26 cellular contexts compared by ENCODE assay signal in the genomic region with DNA sequence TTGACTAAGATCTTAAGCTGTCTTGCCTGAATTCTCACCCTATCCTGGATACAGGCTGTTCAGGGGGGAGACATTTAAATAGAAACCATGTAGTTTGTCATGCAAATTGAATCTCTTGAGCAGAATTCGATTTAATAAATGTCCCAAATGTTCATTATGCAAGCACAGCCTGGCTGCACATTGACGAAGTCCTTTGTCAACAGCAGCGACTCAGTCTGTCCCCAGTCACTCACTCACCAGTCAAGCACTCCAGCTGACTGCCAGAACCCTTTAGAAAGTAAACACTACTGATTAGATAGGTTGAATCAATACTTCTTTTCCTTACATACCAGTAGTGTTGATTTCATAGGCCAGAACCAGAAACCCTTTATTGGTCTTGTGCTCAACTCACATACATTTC. TPM values are rescaled to one million over a fixed set of nuclear protein-coding genes. Genes with fewer than 3 reads are reported as not detected.
A peak's percentile ranks its signal among the peaks of the same experiment; 100 is the strongest.
DNase-seq lines count a peak whose midpoint lies in the region; ATAC-seq and TF ChIP-seq lines count a peak whose summit lies in the region.
"Had no signal": no experiment of that assay in that cellular context is flagged by ENCODE, and none has a peak within 500 bp of the region (broad histone marks: within the 10 kb centered on the region; RNA-seq: fewer than 3 reads in every experiment).

No MANE protein-coding gene starts in this region.

- H2BK5ac ChIP-seq in neuronal stem cell (ENCODE audit: low read length), result no peak overlapping the region

- no peaks in the 10 kb centered on the region for H3K79me1 ChIP-seq in neuronal stem cell (ENCODE audit: low read depth, low read length)

- H3K36me3 ChIP-seq in body of pancreas (replicated peaks in 1 of 2; ENCODE audit: insufficient read depth in 1 of 2, low read depth in 2 of 2) (no peaks in the 10 kb centered on the region), neuronal stem cell (replicated peaks in 1 of 2; ENCODE audit: control insufficient read depth in 2 of 2, insufficient read depth in 2 of 2, low read length in 2 of 2) (peaks cover 0 to 3% of the 10 kb centered on the region in 2 donors)
- H3K36me3 ChIP-seq: heart left ventricle, Peyer's patch had no signal

- no peak overlapping the region for H2BK12ac ChIP-seq in neuronal stem cell (ENCODE audit: low read length)

- H3K4ac ChIP-seq in neuronal stem cell (ENCODE audit: low read length), result no peak overlapping the region

- peak; percentile 68 for DNase-seq in NCI-H748 (lab: John Stamatoyannopoulos, UW; ENCODE audit: unreplicated experiment)
- DNase-seq in NCI-H748 treated with DMSO at 0.1 percent for 48 hours (lab: John Stamatoyannopoulos, UW), result no peak
- DNase-seq in NCI-H146 (lab: John Stamatoyannopoulos, UW), result peak; percentile 55
- DNase-seq in body of pancreas, result peak in 3 of 4 donors; percentile 6 to 16 (median 11)
- no peak for DNase-seq in neuronal stem cell (ENCODE audit: low spot score)
- DNase-seq in SIG-M5 (lab: John Stamatoyannopoulos, UW), result no peak
- DNase-seq: activated CD4-positive, alpha-beta memory T cell treated with anti-CD3 and anti-CD28 coated beads for 36 hours; activated CD4-positive, CD25-positive, alpha-beta regulatory T cell treated with anti-CD3 and anti-CD28 coated beads, Interleukin-2, amount 50 U/mL, for 72 hours; activated CD8-positive, alpha-beta memory T cell treated with anti-CD3 and anti-CD28 coated beads, Interleukin-2, amount 50 U/mL, for 48 hours; activated naive CD4-positive, alpha-beta T cell treated with anti-CD3 and anti-CD28 coated beads, Interleukin-2, amount 50 U/mL, for 16 hours; amniotic stem cell; CD4-positive, alpha-beta memory T cell; heart left ventricle; kidney glomerular epithelial cell; mesenchymal stem cell; NCI-H1105 treated with DMSO at 0.1 percent for 48 hours; NCI-H2029 treated with DMSO at 0.1 percent for 48 hours; NCI-H226; Peyer's patch; SK-N-SH; stimulated activated CD4-positive, alpha-beta T cell treated with anti-CD3 and anti-CD28 coated beads, Interleukin-1b, Interleukin-23, amount 100 ng/mL, for 48 hours had no signal

- H3K4me2 ChIP-seq in neuronal stem cell (ENCODE audit: insufficient read depth, low read length, poor library complexity, severe bottlenecking), result no peak overlapping the region
- H3K4me2 ChIP-seq: SK-N-SH had no signal

- no peak for TF ChIP-seq CTCF in body of pancreas (IDR thresholded peaks at IDR 0.05)

- H3K9ac ChIP-seq in neuronal stem cell (ENCODE audit: low read depth, low read length, poor library complexity), result no peak overlapping the region
- H3K9ac ChIP-seq: SK-N-SH had no signal

- H2BK120ac ChIP-seq in neuronal stem cell (ENCODE audit: low read depth, low read length), result no peak overlapping the region

- no peak for TF ChIP-seq POLR2A in body of pancreas (IDR thresholded peaks at IDR 0.05)

- H3K4me3 ChIP-seq in body of pancreas, result no peak overlapping the region
- no peak overlapping the region for H3K4me3 ChIP-seq in neuronal stem cell (ENCODE audit: low read length in 2 of 2)
- H3K4me3 ChIP-seq: heart left ventricle, K562, Peyer's patch, skin epidermis had no signal

- no peak overlapping the region for H3K27ac ChIP-seq in body of pancreas
- no peak overlapping the region for H3K27ac ChIP-seq in neuronal stem cell (replicated peaks; ENCODE audit: low read length)
- H3K27ac ChIP-seq: heart left ventricle, Peyer's patch had no signal

- H3K9me3 ChIP-seq in body of pancreas (no peaks in the 10 kb centered on the region), neuronal stem cell (replicated peaks in 1 of 2; ENCODE audit: control insufficient read depth in 2 of 2, insufficient read depth in 1 of 2, low read depth in 1 of 2, low read length in 2 of 2) (peaks cover 0 to 1% of the 10 kb centered on the region in 2 donors)
- H3K9me3 ChIP-seq: heart left ventricle, Peyer's patch, SK-N-SH had no signal

- H4K8ac ChIP-seq in neuronal stem cell (ENCODE audit: low read depth, low read length), result no peak overlapping the region

- intact Hi-C loops in body of pancreas (cut with DNase I), result no loop called here

- H3K4me1 ChIP-seq in body of pancreas (peaks cover 6% of the 10 kb centered on the region), neuronal stem cell (ENCODE audit: control insufficient read depth in 2 of 2, insufficient read depth in 1 of 2, low read depth in 1 of 2, low read length in 2 of 2) (peaks cover 3 to 6% of the 10 kb centered on the region in 2 donors)
- H3K4me1 ChIP-seq: heart left ventricle, Peyer's patch had no signal

- H3K27me3 ChIP-seq in body of pancreas, result no peaks in the 10 kb centered on the region
- H3K27me3 ChIP-seq in neuronal stem cell (ENCODE audit: control insufficient read depth in 3 of 3, insufficient read depth in 3 of 3, low read depth in 1 of 3, low read length in 3 of 3), result no peaks in the 10 kb centered on the region
- H3K27me3 ChIP-seq: Peyer's patch had no signal

- H4K91ac ChIP-seq in neuronal stem cell (ENCODE audit: low read depth, low read length, poor library complexity), result no peak overlapping the region

- H3K14ac ChIP-seq in neuronal stem cell (ENCODE audit: low read length), result no peak overlapping the region

- ATAC-seq in body of pancreas (no peak), GM21619 (IDR thresholded peaks at IDR 0.05; ENCODE audit: unreplicated experiment) (no peak), HG03045 (IDR thresholded peaks at IDR 0.05; ENCODE audit: unreplicated experiment) (no peak)
- ATAC-seq: K562 had no signal

- no peak overlapping the region for H3K23ac ChIP-seq in neuronal stem cell (ENCODE audit: low read depth, low read length, poor library complexity)

- WGBS in body of pancreas, 2 donors, result 9 to 25% methylated on average over 3 of the region's 3 CpGs
- no CpG with 5 or more reads among the region's 3 CpGs for WGBS in neuronal stem cell (ENCODE audit: extremely low coverage in 2 of 2, insufficient read length in 2 of 2, insufficient replicate concordance in 1 of 2), 2 donors

- no peak overlapping the region for H3K18ac ChIP-seq in neuronal stem cell (ENCODE audit: low read length)

- H2AFZ ChIP-seq in neuronal stem cell (ENCODE audit: low read length), result peak overlapping the region; percentile 23

- no peak overlapping the region for H2AK5ac ChIP-seq in neuronal stem cell (ENCODE audit: low read depth, low read length)

- H2BK15ac ChIP-seq in neuronal stem cell (ENCODE audit: low read length), result no peak overlapping the region

RNA-seq across cellular contexts. Expression of a gene that starts 27.5 kb away (rescaled TPM):
- under 1 TPM; 0.78 to 0.99 TPM for total RNA-seq in body of pancreas
- polyA plus RNA-seq in neuronal stem cell (2013, experiment 1 of 2), result 12.6 TPM
- polyA plus RNA-seq in neuronal stem cell (2013, experiment 2 of 2), result 12.7 TPM
- total RNA-seq: activated CD4-positive, alpha-beta memory T cell treated with anti-CD3 and anti-CD28 coated beads for 36 hours; CD4-positive, alpha-beta memory T cell; K562; MCF 10A had no signal
- polyA plus RNA-seq: CD4-positive, alpha-beta memory T cell; K562 had no signal

Comparison
In these comparisons a context has a peak if more than half of its experiments do, and no peak if none do; other contexts are left out.
1. DNase-seq: peak in NCI-H748 (single experiment), NCI-H146 (single experiment) and body of pancreas (3 of 4); none in NCI-H748 treated with DMSO at 0.1 percent for 48 hours (single experiment), neuronal stem cell (single experiment) and SIG-M5 (single experiment).